Comparison of ENCODE assay signal across 8 cellular contexts in the genomic region with DNA sequence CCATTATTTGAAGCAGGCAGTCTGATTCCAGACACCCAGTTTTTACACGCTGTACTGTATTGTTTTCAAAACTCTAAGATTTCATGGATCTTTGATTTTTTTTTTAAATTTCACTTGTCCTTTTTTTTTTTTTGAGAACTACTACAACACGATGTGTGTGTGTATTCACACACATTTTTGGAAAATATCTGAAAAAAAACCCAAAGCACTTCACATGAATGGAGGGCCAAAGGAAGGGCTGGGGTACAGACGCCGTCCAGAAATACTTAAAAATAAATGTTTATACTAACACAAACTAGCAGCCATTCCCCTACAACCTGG. TPM values are rescaled to one million over a fixed set of nuclear protein-coding genes. Genes with fewer than 3 reads are reported as not detected.
DNase-seq lines count a peak whose midpoint lies in the region; ATAC-seq and TF ChIP-seq lines count a peak whose summit lies in the region.

No MANE protein-coding gene starts in this region.

- intact Hi-C loops in left lung (cut with DNase I) = no loop called here

- peaks cover 30% of the 10 kb centered on the region for H3K36me3 Mint-ChIP-seq in activated T-cell treated with anti-CD3 and anti-CD28 coated beads, Interleukin-2, amount 50 U/mL, for 24 hours (ENCODE audit: low read depth)
- peaks cover 11% of the 10 kb centered on the region for H3K36me3 Mint-ChIP-seq in activated naive CD8-positive, alpha-beta T cell treated with anti-CD3 and anti-CD28 coated beads for 36 hours

- TF ChIP-seq CTCF in left lung (IDR thresholded peaks at IDR 0.05) = no peak

- H3K36me3 ChIP-seq in left lung (peaks cover 0 to 17% of the 10 kb centered on the region in 2 donors), thymus (ENCODE audit: control insufficient read depth, insufficient read depth) (peaks cover 6% of the 10 kb centered on the region)

- in situ Hi-C loops in ACHN (cut with HindIII; ENCODE audit: low pct_ligation_motif_present, low pct_unique_long_range_greater_than_20kb, low sequenced_read_pairs) = no loop called here

- H3K4me3 Mint-ChIP-seq in activated T-cell treated with anti-CD3 and anti-CD28 coated beads, Interleukin-2, amount 50 U/mL, for 24 hours = peak overlapping the region; percentile 83
- peak overlapping the region; percentile 92 for H3K4me3 Mint-ChIP-seq in activated naive CD8-positive, alpha-beta T cell treated with anti-CD3 and anti-CD28 coated beads for 36 hours

- H3K9me3 ChIP-seq in left lung = no peaks in the 10 kb centered on the region
- H3K9me3 ChIP-seq in thymus (ENCODE audit: control insufficient read depth) = no peaks in the 10 kb centered on the region

- H3K4me1 ChIP-seq in left lung = peaks cover 0 to 23% of the 10 kb centered on the region in 2 donors
- H3K4me1 ChIP-seq in thymus (ENCODE audit: control insufficient read depth, insufficient read depth, low read length) = peaks cover 5% of the 10 kb centered on the region

- 17% methylated on average over 4 of the region's 4 CpGs for WGBS in thymus

- H3K9me3 Mint-ChIP-seq in activated T-cell treated with anti-CD3 and anti-CD28 coated beads, Interleukin-2, amount 50 U/mL, for 24 hours = no peaks in the 10 kb centered on the region
- no peaks in the 10 kb centered on the region for H3K9me3 Mint-ChIP-seq in activated naive CD8-positive, alpha-beta T cell treated with anti-CD3 and anti-CD28 coated beads for 36 hours

- no peak for DNase-seq in activated T-cell treated with anti-CD3 and anti-CD28 coated beads, Interleukin-2, amount 50 U/mL, for 24 hours
- DNase-seq in activated T-cell treated with anti-CD3 and anti-CD28 coated beads, Interleukin-2, amount 50 U/mL, for 1 hour = no peak
- DNase-seq in activated naive CD8-positive, alpha-beta T cell treated with anti-CD3 and anti-CD28 coated beads for 36 hours = no peak
- DNase-seq in left lung = no peak
- DNase-seq in ACHN = no peak
- DNase-seq in HCEC 1CT = no peak

- ATAC-seq in left lung = no peak
- ATAC-seq in esophagus mucosa = no peak

- peaks cover 32% of the 10 kb centered on the region for H3K4me1 Mint-ChIP-seq in activated T-cell treated with anti-CD3 and anti-CD28 coated beads, Interleukin-2, amount 50 U/mL, for 24 hours (ENCODE audit: low read depth)
- peaks cover 22% of the 10 kb centered on the region for H3K4me1 Mint-ChIP-seq in activated naive CD8-positive, alpha-beta T cell treated with anti-CD3 and anti-CD28 coated beads for 36 hours

- H3K27me3 ChIP-seq in left lung (no peaks in the 10 kb centered on the region), thymus (ENCODE audit: control insufficient read depth, insufficient read depth) (no peaks in the 10 kb centered on the region)

- no peaks in the 10 kb centered on the region for H3K27me3 Mint-ChIP-seq in activated T-cell treated with anti-CD3 and anti-CD28 coated beads, Interleukin-2, amount 50 U/mL, for 24 hours
- H3K27me3 Mint-ChIP-seq in activated naive CD8-positive, alpha-beta T cell treated with anti-CD3 and anti-CD28 coated beads for 36 hours = peaks cover 5% of the 10 kb centered on the region

- H3K4me3 ChIP-seq in left lung = peak overlapping the region; percentile 76 to 78
- H3K4me3 ChIP-seq in thymus (ENCODE audit: low read length) = peak overlapping the region; percentile 82

- H3K27ac ChIP-seq in left lung = peak overlapping the region; percentile 82 to 86
- H3K27ac ChIP-seq in thymus (ENCODE audit: low read depth) = peak overlapping the region; percentile 85

- H3K27ac Mint-ChIP-seq in activated T-cell treated with anti-CD3 and anti-CD28 coated beads, Interleukin-2, amount 50 U/mL, for 24 hours = peak overlapping the region; percentile 86
- H3K27ac Mint-ChIP-seq in activated naive CD8-positive, alpha-beta T cell treated with anti-CD3 and anti-CD28 coated beads for 36 hours = peak overlapping the region; percentile 83

RNA-seq across cellular contexts. Expression of gene SSB, which starts 0.3 kb away (rescaled TPM):
- total RNA-seq in activated naive CD8-positive, alpha-beta T cell treated with anti-CD3 and anti-CD28 coated beads for 36 hours = 100 to 1,000 TPM; 122 to 124 TPM
- total RNA-seq in left lung = 10 to 100 TPM; 61.9 to 82.4 TPM
- polyA plus RNA-seq in thymus = 136 TPM
- 40.1 TPM for total RNA-seq in esophagus mucosa

RNA-seq across cellular contexts. Expression of gene METTL5, which starts 26.3 kb away (rescaled TPM):
- total RNA-seq in activated naive CD8-positive, alpha-beta T cell treated with anti-CD3 and anti-CD28 coated beads for 36 hours = 100 to 1,000 TPM; 115 TPM
- total RNA-seq in left lung (10 to 100 TPM; 33.8 to 40.3 TPM), esophagus mucosa (41.2 TPM)
- 61.3 TPM for polyA plus RNA-seq in thymus

RNA-seq across cellular contexts. Expression of gene UBR3, which starts 28.9 kb away (rescaled TPM):
- total RNA-seq in activated naive CD8-positive, alpha-beta T cell treated with anti-CD3 and anti-CD28 coated beads for 36 hours = 10 to 100 TPM; 15.1 to 17.7 TPM
- 10 to 100 TPM; 33.2 to 45.7 TPM for total RNA-seq in left lung
- polyA plus RNA-seq in thymus = 20.1 TPM
- total RNA-seq in esophagus mucosa = 23.8 TPM
